In the genomic region with DNA sequence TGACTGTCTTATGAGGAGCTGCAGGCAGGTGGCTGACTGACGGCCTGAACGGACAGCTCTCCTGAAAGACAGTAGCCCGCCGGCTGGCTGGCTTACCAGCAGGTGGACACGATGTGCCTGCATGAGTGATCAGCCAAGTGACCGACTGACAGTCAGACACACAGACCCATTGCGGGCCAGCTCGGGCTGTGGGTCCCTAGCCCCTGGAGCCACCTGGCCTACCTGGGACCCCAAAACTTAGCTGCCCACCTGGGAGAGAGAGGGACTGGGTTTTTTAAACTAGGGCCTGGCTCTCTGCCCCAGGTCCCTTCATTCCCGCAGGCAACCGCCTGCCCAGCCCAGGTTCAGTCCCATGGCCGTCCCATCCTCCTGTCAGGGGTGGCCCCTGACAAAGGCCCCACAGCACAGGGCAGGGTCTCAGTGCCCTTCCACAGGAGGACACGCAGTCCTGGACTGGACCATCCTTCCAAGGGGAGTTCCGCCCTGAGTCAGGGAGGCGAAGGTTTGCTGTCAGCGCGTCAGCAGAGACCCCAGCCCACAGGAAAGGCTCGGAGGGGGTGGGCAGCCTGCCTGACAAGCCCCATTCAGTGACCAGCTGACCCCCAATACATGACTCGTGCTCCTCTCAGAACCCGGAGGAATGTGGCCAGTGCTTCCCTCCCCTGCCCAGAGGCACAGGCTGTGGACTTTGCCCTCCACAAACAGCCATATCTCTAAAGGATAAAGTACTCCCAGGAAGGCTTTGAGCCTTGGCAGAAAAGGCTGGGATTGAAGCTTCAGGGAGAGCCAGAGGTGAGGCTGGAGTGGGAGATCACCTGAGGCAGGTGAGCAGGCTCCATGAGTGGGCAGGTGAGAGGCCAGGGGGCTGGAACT, we compare ENCODE assay signal across 1 cellular context.
TF ChIP-seq lines count a peak whose summit lies in the region.

No MANE protein-coding gene starts in this region.

TF ChIP-seq in HepG2, 621 proteins besides CTCF, POLR2A, EP300 and RAD21 (continued from another document and continues in another):
- TF ChIP-seq, protein P1, sequence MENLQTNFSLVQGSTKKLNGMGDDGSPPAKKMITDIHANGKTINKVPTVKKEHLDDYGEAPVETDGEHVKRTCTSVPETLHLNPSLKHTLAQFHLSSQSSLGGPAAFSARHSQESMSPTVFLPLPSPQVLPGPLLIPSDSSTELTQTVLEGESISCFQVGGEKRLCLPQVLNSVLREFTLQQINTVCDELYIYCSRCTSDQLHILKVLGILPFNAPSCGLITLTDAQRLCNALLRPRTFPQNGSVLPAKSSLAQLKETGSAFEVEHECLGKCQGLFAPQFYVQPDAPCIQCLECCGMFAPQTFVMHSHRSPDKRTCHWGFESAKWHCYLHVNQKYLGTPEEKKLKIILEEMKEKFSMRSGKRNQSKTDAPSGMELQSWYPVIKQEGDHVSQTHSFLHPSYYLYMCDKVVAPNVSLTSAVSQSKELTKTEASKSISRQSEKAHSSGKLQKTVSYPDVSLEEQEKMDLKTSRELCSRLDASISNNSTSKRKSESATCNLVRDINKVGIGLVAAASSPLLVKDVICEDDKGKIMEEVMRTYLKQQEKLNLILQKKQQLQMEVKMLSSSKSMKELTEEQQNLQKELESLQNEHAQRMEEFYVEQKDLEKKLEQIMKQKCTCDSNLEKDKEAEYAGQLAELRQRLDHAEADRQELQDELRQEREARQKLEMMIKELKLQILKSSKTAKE (CRISPR knock-in tag; IDR thresholded peaks at IDR 0.05; ENCODE audit: borderline replicate concordance): 0 out of 2 replicates have a peak, but pooled peaks have one; percentile 49
- no peak for TF ChIP-seq ATF1 (CRISPR knock-in tag; IDR thresholded peaks at IDR 0.05)
- TF ChIP-seq ZNF720 (CRISPR knock-in tag; IDR thresholded peaks at IDR 0.05): no peak
- TF ChIP-seq, protein P2, sequence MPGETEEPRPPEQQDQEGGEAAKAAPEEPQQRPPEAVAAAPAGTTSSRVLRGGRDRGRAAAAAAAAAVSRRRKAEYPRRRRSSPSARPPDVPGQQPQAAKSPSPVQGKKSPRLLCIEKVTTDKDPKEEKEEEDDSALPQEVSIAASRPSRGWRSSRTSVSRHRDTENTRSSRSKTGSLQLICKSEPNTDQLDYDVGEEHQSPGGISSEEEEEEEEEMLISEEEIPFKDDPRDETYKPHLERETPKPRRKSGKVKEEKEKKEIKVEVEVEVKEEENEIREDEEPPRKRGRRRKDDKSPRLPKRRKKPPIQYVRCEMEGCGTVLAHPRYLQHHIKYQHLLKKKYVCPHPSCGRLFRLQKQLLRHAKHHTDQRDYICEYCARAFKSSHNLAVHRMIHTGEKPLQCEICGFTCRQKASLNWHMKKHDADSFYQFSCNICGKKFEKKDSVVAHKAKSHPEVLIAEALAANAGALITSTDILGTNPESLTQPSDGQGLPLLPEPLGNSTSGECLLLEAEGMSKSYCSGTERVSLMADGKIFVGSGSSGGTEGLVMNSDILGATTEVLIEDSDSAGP (CRISPR knock-in tag; IDR thresholded peaks at IDR 0.05; ENCODE audit: borderline replicate concordance): peak; percentile 68; the same call in 1 of the 2 replicates
- TF ChIP-seq, protein P3, sequence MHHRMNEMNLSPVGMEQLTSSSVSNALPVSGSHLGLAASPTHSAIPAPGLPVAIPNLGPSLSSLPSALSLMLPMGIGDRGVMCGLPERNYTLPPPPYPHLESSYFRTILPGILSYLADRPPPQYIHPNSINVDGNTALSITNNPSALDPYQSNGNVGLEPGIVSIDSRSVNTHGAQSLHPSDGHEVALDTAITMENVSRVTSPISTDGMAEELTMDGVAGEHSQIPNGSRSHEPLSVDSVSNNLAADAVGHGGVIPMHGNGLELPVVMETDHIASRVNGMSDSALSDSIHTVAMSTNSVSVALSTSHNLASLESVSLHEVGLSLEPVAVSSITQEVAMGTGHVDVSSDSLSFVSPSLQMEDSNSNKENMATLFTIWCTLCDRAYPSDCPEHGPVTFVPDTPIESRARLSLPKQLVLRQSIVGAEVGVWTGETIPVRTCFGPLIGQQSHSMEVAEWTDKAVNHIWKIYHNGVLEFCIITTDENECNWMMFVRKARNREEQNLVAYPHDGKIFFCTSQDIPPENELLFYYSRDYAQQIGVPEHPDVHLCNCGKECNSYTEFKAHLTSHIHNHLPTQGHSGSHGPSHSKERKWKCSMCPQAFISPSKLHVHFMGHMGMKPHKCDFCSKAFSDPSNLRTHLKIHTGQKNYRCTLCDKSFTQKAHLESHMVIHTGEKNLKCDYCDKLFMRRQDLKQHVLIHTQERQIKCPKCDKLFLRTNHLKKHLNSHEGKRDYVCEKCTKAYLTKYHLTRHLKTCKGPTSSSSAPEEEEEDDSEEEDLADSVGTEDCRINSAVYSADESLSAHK (CRISPR knock-in tag; IDR thresholded peaks at IDR 0.05; ENCODE audit: borderline replicate concordance): no peak
- TF ChIP-seq, protein P4, sequence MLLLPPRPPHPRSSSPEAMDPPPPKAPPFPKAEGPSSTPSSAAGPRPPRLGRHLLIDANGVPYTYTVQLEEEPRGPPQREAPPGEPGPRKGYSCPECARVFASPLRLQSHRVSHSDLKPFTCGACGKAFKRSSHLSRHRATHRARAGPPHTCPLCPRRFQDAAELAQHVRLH (CRISPR knock-in tag; IDR thresholded peaks at IDR 0.05; ENCODE audit: borderline replicate concordance, low read depth): peak; percentile 31; the same call in 1 of the 2 replicates
- no peak for TF ChIP-seq ZNF841 (CRISPR knock-in tag; IDR thresholded peaks at IDR 0.05; ENCODE audit: borderline replicate concordance)
- TF ChIP-seq SP5 (CRISPR knock-in tag; IDR thresholded peaks at IDR 0.05; ENCODE audit: borderline replicate concordance, low read depth): peak; percentile 72; the same call in 1 of the 2 replicates
- TF ChIP-seq ZNF33B (CRISPR knock-in tag; IDR thresholded peaks at IDR 0.05): peak; percentile 82; the same call in 1 of the 2 replicates
- peak; percentile 72 for TF ChIP-seq NR2F6 (IDR thresholded peaks at IDR 0.05)
- TF ChIP-seq NR2F6 (CRISPR knock-in tag; IDR thresholded peaks at IDR 0.05): peak; percentile 77
- TF ChIP-seq ZBTB1 (CRISPR knock-in tag; IDR thresholded peaks at IDR 0.05; ENCODE audit: borderline replicate concordance): no peak
- TF ChIP-seq, protein P5, sequence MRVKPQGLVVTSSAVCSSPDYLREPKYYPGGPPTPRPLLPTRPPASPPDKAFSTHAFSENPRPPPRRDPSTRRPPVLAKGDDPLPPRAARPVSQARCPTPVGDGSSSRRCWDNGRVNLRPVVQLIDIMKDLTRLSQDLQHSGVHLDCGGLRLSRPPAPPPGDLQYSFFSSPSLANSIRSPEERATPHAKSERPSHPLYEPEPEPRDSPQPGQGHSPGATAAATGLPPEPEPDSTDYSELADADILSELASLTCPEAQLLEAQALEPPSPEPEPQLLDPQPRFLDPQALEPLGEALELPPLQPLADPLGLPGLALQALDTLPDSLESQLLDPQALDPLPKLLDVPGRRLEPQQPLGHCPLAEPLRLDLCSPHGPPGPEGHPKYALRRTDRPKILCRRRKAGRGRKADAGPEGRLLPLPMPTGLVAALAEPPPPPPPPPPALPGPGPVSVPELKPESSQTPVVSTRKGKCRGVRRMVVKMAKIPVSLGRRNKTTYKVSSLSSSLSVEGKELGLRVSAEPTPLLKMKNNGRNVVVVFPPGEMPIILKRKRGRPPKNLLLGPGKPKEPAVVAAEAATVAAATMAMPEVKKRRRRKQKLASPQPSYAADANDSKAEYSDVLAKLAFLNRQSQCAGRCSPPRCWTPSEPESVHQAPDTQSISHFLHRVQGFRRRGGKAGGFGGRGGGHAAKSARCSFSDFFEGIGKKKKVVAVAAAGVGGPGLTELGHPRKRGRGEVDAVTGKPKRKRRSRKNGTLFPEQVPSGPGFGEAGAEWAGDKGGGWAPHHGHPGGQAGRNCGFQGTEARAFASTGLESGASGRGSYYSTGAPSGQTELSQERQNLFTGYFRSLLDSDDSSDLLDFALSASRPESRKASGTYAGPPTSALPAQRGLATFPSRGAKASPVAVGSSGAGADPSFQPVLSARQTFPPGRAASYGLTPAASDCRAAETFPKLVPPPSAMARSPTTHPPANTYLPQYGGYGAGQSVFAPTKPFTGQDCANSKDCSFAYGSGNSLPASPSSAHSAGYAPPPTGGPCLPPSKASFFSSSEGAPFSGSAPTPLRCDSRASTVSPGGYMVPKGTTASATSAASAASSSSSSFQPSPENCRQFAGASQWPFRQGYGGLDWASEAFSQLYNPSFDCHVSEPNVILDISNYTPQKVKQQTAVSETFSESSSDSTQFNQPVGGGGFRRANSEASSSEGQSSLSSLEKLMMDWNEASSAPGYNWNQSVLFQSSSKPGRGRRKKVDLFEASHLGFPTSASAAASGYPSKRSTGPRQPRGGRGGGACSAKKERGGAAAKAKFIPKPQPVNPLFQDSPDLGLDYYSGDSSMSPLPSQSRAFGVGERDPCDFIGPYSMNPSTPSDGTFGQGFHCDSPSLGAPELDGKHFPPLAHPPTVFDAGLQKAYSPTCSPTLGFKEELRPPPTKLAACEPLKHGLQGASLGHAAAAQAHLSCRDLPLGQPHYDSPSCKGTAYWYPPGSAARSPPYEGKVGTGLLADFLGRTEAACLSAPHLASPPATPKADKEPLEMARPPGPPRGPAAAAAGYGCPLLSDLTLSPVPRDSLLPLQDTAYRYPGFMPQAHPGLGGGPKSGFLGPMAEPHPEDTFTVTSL (CRISPR knock-in tag; IDR thresholded peaks at IDR 0.05; ENCODE audit: borderline replicate concordance): peak; percentile 70; the same call in 1 of the 2 replicates
- peak; percentile 73 for TF ChIP-seq RXRA (CRISPR knock-in tag; IDR thresholded peaks at IDR 0.05)
- no peak for TF ChIP-seq ZNF207 (IDR thresholded peaks at IDR 0.05; ENCODE audit: borderline replicate concordance)
- TF ChIP-seq RBM22 (optimal IDR thresholded peaks at IDR 0.05; ENCODE audit: low read length): peak; percentile 19
- TF ChIP-seq, protein P6, sequence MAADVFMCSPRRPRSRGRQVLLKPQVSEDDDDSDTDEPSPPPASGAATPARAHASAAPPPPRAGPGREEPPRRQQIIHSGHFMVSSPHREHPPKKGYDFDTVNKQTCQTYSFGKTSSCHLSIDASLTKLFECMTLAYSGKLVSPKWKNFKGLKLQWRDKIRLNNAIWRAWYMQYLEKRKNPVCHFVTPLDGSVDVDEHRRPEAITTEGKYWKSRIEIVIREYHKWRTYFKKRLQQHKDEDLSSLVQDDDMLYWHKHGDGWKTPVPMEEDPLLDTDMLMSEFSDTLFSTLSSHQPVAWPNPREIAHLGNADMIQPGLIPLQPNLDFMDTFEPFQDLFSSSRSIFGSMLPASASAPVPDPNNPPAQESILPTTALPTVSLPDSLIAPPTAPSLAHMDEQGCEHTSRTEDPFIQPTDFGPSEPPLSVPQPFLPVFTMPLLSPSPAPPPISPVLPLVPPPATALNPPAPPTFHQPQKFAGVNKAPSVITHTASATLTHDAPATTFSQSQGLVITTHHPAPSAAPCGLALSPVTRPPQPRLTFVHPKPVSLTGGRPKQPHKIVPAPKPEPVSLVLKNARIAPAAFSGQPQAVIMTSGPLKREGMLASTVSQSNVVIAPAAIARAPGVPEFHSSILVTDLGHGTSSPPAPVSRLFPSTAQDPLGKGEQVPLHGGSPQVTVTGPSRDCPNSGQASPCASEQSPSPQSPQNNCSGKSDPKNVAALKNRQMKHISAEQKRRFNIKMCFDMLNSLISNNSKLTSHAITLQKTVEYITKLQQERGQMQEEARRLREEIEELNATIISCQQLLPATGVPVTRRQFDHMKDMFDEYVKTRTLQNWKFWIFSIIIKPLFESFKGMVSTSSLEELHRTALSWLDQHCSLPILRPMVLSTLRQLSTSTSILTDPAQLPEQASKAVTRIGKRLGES (CRISPR knock-in tag; IDR thresholded peaks at IDR 0.05; ENCODE audit: borderline replicate concordance): no peak
- TF ChIP-seq, protein P7, sequence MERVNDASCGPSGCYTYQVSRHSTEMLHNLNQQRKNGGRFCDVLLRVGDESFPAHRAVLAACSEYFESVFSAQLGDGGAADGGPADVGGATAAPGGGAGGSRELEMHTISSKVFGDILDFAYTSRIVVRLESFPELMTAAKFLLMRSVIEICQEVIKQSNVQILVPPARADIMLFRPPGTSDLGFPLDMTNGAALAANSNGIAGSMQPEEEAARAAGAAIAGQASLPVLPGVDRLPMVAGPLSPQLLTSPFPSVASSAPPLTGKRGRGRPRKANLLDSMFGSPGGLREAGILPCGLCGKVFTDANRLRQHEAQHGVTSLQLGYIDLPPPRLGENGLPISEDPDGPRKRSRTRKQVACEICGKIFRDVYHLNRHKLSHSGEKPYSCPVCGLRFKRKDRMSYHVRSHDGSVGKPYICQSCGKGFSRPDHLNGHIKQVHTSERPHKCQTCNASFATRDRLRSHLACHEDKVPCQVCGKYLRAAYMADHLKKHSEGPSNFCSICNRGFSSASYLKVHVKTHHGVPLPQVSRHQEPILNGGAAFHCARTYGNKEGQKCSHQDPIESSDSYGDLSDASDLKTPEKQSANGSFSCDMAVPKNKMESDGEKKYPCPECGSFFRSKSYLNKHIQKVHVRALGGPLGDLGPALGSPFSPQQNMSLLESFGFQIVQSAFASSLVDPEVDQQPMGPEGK (CRISPR knock-in tag; IDR thresholded peaks at IDR 0.05): peak; percentile 86
- TF ChIP-seq PPARG (CRISPR knock-in tag; conservative IDR thresholded peaks at IDR 0.05): peak; percentile 67; the same call in 1 of the 2 replicates
- TF ChIP-seq FLYWCH1 (CRISPR knock-in tag; IDR thresholded peaks at IDR 0.05): no peak
- TF ChIP-seq ZNF7 (CRISPR knock-in tag; IDR thresholded peaks at IDR 0.05): no peak
- TF ChIP-seq, protein P8, sequence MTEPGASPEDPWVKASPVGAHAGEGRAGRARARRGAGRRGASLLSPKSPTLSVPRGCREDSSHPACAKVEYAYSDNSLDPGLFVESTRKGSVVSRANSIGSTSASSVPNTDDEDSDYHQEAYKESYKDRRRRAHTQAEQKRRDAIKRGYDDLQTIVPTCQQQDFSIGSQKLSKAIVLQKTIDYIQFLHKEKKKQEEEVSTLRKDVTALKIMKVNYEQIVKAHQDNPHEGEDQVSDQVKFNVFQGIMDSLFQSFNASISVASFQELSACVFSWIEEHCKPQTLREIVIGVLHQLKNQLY (CRISPR knock-in tag; IDR thresholded peaks at IDR 0.05): peak; percentile 60; the same call in 1 of the 2 replicates
- peak; percentile 81; the same call in 1 of the 2 replicates for TF ChIP-seq ZSCAN29 (CRISPR knock-in tag; conservative IDR thresholded peaks at IDR 0.05)
- no peak for TF ChIP-seq SP2 (CRISPR knock-in tag; IDR thresholded peaks at IDR 0.05)
- TF ChIP-seq, protein P9, sequence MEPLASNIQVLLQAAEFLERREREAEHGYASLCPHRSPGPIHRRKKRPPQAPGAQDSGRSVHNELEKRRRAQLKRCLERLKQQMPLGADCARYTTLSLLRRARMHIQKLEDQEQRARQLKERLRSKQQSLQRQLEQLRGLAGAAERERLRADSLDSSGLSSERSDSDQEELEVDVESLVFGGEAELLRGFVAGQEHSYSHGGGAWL (CRISPR knock-in tag; IDR thresholded peaks at IDR 0.05): no peak
- no peak for TF ChIP-seq ZNF737 (CRISPR knock-in tag; IDR thresholded peaks at IDR 0.05; ENCODE audit: borderline replicate concordance)
- 0 out of 2 replicates have a peak, but pooled peaks have one; percentile 31 for TF ChIP-seq CBFB (CRISPR knock-in tag; IDR thresholded peaks at IDR 0.05)
- TF ChIP-seq ZNF44 (CRISPR knock-in tag; IDR thresholded peaks at IDR 0.05): no peak
- 0 out of 2 replicates have a peak, but pooled peaks have one; percentile 26 for TF ChIP-seq KAT8 (CRISPR knock-in tag; IDR thresholded peaks at IDR 0.05)
- no peak for TF ChIP-seq SP1 (IDR thresholded peaks at IDR 0.05)
- TF ChIP-seq SP1 (CRISPR knock-in tag; IDR thresholded peaks at IDR 0.05): peak; percentile 33; the same call in 1 of the 2 replicates
- TF ChIP-seq CENPT (CRISPR knock-in tag; IDR thresholded peaks at IDR 0.05; ENCODE audit: low read depth): no peak
- TF ChIP-seq KLF11 (CRISPR knock-in tag; IDR thresholded peaks at IDR 0.05): no peak
- no peak for TF ChIP-seq ZNF34 (CRISPR knock-in tag; IDR thresholded peaks at IDR 0.05; ENCODE audit: borderline replicate concordance)
- no peak for TF ChIP-seq HIVEP1 (CRISPR knock-in tag; IDR thresholded peaks at IDR 0.05)
- TF ChIP-seq ZNF296 (CRISPR knock-in tag; conservative IDR thresholded peaks at IDR 0.05): peak; percentile 92
- peak; percentile 57 for TF ChIP-seq GFI1 (CRISPR knock-in tag; IDR thresholded peaks at IDR 0.05; ENCODE audit: borderline replicate concordance)
- no peak for TF ChIP-seq SRSF4 (IDR thresholded peaks at IDR 0.05; ENCODE audit: low read depth, low read length, poor library complexity, severe bottlenecking)
